ENCODE assay signal across 10 cellular contexts in the genomic region with DNA sequence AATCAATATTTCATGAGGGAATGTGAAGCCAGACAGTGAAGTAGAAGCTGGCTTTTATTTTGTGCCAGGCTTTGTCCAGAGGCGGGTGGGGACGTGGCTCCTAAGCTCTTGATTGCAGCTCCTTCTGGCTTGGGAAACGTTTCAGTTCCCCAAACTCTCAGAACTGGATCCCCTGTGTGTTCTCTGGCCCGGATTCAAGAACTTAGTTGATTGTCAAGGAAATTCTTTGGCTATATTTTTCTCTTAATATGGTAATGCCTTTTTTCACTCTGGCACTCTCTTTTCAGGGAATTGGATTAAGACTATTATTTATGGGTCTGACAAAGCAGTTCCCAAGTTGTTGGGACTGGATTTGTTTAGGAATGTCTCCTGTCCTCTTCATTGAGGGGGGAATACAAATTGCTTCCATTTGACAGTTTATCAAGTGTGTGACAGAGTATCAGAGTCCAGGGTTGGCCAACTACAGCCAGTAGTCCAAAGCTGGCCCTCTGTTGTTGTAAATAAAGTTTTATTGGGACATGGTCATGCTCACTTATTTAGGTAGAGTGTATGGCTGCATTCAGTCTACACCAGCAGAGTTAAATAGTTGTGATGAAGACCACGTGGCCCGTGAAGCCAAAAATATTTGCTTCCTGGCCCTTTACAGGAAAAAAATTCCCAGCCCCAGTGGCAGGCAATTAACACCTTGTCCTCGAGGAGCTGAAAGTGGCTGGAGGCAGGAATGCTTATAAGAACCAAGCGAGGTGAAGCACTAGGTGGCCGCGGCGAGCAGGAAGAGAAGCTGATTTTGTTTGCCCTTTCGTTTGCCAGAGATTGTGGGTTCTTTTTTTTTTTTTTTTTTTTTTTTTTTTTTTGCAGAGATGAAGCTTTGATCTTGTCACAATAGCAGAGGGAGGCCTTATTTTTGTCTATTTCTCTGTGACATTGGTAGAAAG. TPM values are rescaled to one million over a fixed set of nuclear protein-coding genes. Genes with fewer than 3 reads are reported as not detected.
A peak's percentile ranks its signal among the peaks of the same experiment; 100 is the strongest.
DNase-seq lines count a peak whose midpoint lies in the region; ATAC-seq, FAIRE-seq and TF ChIP-seq lines count a peak whose summit lies in the region.
"Had no signal": no experiment of that assay in that cellular context is flagged by ENCODE, and none has a peak within 500 bp of the region (broad histone marks: within the 10 kb centered on the region; RNA-seq: fewer than 3 reads in every experiment).

No MANE protein-coding gene starts in this region.

- H3K27me3 ChIP-seq in GM23338 (ENCODE audit: insufficient read depth), result no peaks in the 10 kb centered on the region
- H3K27me3 ChIP-seq in SK-N-SH (ENCODE audit: insufficient read depth), result no peaks in the 10 kb centered on the region
- H3K27me3 ChIP-seq in esophagus (ENCODE audit: control insufficient read depth in 1 of 2, insufficient read depth in 2 of 2, low read length in 2 of 2), result no peaks in the 10 kb centered on the region

- H3K36me3 ChIP-seq in GM23338 (ENCODE audit: insufficient read depth) (no peaks in the 10 kb centered on the region), SK-N-SH (replicated peaks in 1 of 2; ENCODE audit: control insufficient read depth in 1 of 2, insufficient read depth in 2 of 2, low read length in 1 of 2) (peaks cover 1 to 3% of the 10 kb centered on the region in 2 experiments), esophagus (ENCODE audit: control insufficient read depth in 2 of 2, insufficient read depth in 2 of 2, low read length in 1 of 2) (no peaks in the 10 kb centered on the region)

- no peak overlapping the region for H2AFZ ChIP-seq in GM23338
- no peak overlapping the region for H2AFZ ChIP-seq in SK-N-SH (ENCODE audit: low read depth)

- H3K36me3 Mint-ChIP-seq in GM23338 (ENCODE audit: low read depth), result no peaks in the 10 kb centered on the region

- H3K9me3 Mint-ChIP-seq in GM23338, result no peaks in the 10 kb centered on the region

- H3K79me2 ChIP-seq in GM23338 (replicated peaks; ENCODE audit: insufficient read depth), result no peaks in the 10 kb centered on the region
- no peaks in the 10 kb centered on the region; the same call in 1 of the 2 replicates for H3K79me2 ChIP-seq in SK-N-SH (ENCODE audit: insufficient read depth)

- peaks cover 6% of the 10 kb centered on the region for H3K4me1 Mint-ChIP-seq in GM23338

- H3K9me2 ChIP-seq in GM23338 (ENCODE audit: insufficient read depth), result no peaks in the 10 kb centered on the region
- H3K9me2 ChIP-seq in SK-N-SH, result no peaks in the 10 kb centered on the region

- ATAC-seq in GM23338, result peak; percentile 46
- ATAC-seq in sciatic nerve, result peak; percentile 31
- no peak for ATAC-seq in GM21717 (IDR thresholded peaks at IDR 0.05; ENCODE audit: unreplicated experiment)

- no peak for TF ChIP-seq RAD21 in SK-N-SH (IDR thresholded peaks at IDR 0.05; ENCODE audit: low read length)

- no peaks in the 10 kb centered on the region for H3K9me3 ChIP-seq in SK-N-SH
- no peaks in the 10 kb centered on the region for H3K9me3 ChIP-seq in esophagus (ENCODE audit: control insufficient read depth in 2 of 2, insufficient read depth in 1 of 2, low read depth in 1 of 2, low read length in 1 of 2)

- DNase-seq in GM23338 (ENCODE audit: low spot score), result peak; percentile 45
- no peak for DNase-seq in SK-N-SH
- DNase-seq in sciatic nerve (ENCODE audit: low spot score), result peak; percentile 56
- DNase-seq in frontal cortex (ENCODE audit: low spot score in 2 of 2), result no peak
- no peak for DNase-seq in NCI-H1092 treated with DMSO at 0.1 percent for 48 hours (lab: John Stamatoyannopoulos, UW)
- no peak for DNase-seq in activated gamma-delta T cell treated with Interleukin-2 at 50 U/mL for 16 hours
- DNase-seq: activated CD8-positive, alpha-beta memory T cell treated with anti-CD3 and anti-CD28 coated beads for 24 hours; NCI-H526 had no signal

- H3K9ac ChIP-seq in SK-N-SH, result no peak overlapping the region

- H3K27me3 Mint-ChIP-seq in GM23338 (ENCODE audit: insufficient read depth, low read depth, poor library complexity), result peaks cover 5% of the 10 kb centered on the region

- no peak overlapping the region for H3K27ac Mint-ChIP-seq in GM23338

- H4K20me1 ChIP-seq in GM23338 (replicated peaks; ENCODE audit: insufficient read depth) (no peaks in the 10 kb centered on the region), SK-N-SH (ENCODE audit: insufficient read depth) (no peaks in the 10 kb centered on the region)

- no peak overlapping the region for H3K4me3 Mint-ChIP-seq in GM23338

- WGBS in SK-N-SH (ENCODE audit: low lambda C conversion rate), result 87% methylated on average over 12 of the region's 12 CpGs
- 42 to 44% methylated on average over 12 of the region's 12 CpGs for WGBS in esophagus, 2 donors

- no peaks in the 10 kb centered on the region for H3F3A ChIP-seq in GM23338 (replicated peaks; ENCODE audit: low read depth)
- H3F3A ChIP-seq in SK-N-SH (replicated peaks; ENCODE audit: insufficient read depth), result peaks cover 15% of the 10 kb centered on the region

- no peak overlapping the region for H3K4me2 ChIP-seq in GM23338
- peak overlapping the region; percentile 61 for H3K4me2 ChIP-seq in SK-N-SH

- TF ChIP-seq EP300 in SK-N-SH (IDR thresholded peaks at IDR 0.05; ENCODE audit: borderline replicate concordance in 1 of 2, low read depth in 1 of 2, low read length in 1 of 2), result no peak

- CTCF ChIA-PET in SK-N-SH (lab: Yijun Ruan, JAX), result interaction anchor here (1.3 to 3.4 kb wide), 3 partner anchors 16 to 70 kb away, joined by 3 to 11 read pairs (median 9); no protein-coding TSS in a partner anchor

- 0 out of 2 replicates have a peak, but pooled peaks cover 4% of the 10 kb centered on the region for H3K4me1 ChIP-seq in GM23338 (ENCODE audit: insufficient read depth)
- H3K4me1 ChIP-seq in SK-N-SH (ENCODE audit: control insufficient read depth in 1 of 2, insufficient read depth in 2 of 2, low read depth in 1 of 2, low read length in 1 of 2), result peaks cover 0 to 18% of the 10 kb centered on the region in 2 experiments; a peak in 2 of 4 replicates
- peaks cover 0 to 12% of the 10 kb centered on the region in 2 donors for H3K4me1 ChIP-seq in esophagus (ENCODE audit: control insufficient read depth in 2 of 2, insufficient read depth in 2 of 2, low read length in 1 of 2)

- H3K27ac ChIP-seq in GM23338 (ENCODE audit: low read depth), result no peak overlapping the region
- H3K27ac ChIP-seq in SK-N-SH (ENCODE audit: low read depth in 2 of 2, low read length in 1 of 2), result peak overlapping the region in 1 of 2 experiments; percentile 83; a peak in 3 of 4 replicates
- peak overlapping the region; percentile 19 to 45 for H3K27ac ChIP-seq in esophagus (ENCODE audit: low read depth in 2 of 2, low read length in 1 of 2)

- FAIRE-seq in frontal cortex (lab: Jason Lieb, UNC), result no peak

- TF ChIP-seq CTCF in GM23338 (conservative IDR thresholded peaks at IDR 0.05; ENCODE audit: low read depth in 2 of 2), result peak in 1 of 2 experiments; percentile 21; a peak in 2 of 4 replicates
- TF ChIP-seq CTCF in SK-N-SH (IDR thresholded peaks at IDR 0.05), result no peak

- POLR2A ChIA-PET in SK-N-SH (lab: Yijun Ruan, JAX), result no interaction called here

- H3K4me3 ChIP-seq in GM23338 (no peak overlapping the region), SK-N-SH (ENCODE audit: low read depth in 2 of 2, low read length in 1 of 2) (no peak overlapping the region), esophagus (ENCODE audit: low read depth in 1 of 2, low read length in 2 of 2) (no peak overlapping the region)

- intact Hi-C loops in sciatic nerve (cut with DNase I), result no loop called here

TF ChIP-seq in SK-N-SH, 30 proteins besides CTCF, POLR2A, EP300 and RAD21 (continues in another document):
- TF ChIP-seq RCOR1 (IDR thresholded peaks at IDR 0.05; ENCODE audit: low read length) (no peak), GATA2 (CRISPR knock-in tag; IDR thresholded peaks at IDR 0.05) (no peak), SMC3 (IDR thresholded peaks at IDR 0.05; ENCODE audit: low read depth, low read length) (no peak), JUND (IDR thresholded peaks at IDR 0.05) (no peak), GABPA (IDR thresholded peaks at IDR 0.05; ENCODE audit: low read depth) (no peak)
- TF ChIP-seq, protein P1, sequence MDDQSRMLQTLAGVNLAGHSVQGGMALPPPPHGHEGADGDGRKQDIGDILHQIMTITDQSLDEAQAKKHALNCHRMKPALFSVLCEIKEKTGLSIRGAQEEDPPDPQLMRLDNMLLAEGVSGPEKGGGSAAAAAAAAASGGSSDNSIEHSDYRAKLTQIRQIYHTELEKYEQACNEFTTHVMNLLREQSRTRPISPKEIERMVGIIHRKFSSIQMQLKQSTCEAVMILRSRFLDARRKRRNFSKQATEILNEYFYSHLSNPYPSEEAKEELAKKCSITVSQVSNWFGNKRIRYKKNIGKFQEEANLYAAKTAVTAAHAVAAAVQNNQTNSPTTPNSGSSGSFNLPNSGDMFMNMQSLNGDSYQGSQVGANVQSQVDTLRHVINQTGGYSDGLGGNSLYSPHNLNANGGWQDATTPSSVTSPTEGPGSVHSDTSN (IDR thresholded peaks at IDR 0.05), result no peak

RNA-seq across cellular contexts. Expression of a gene that starts 34.3 kb away (rescaled TPM):
- total RNA-seq in GM23338 (2014; rRNA removed; shearing (Covaris generic)), result 16.1 and 16.5 TPM in 2 replicates
- polyA plus RNA-seq in GM23338 (2016; fragmentation: Nextera tagmentation; extraction: Ambion mirVana) (8.1 and 12.2 TPM in 2 replicates), SK-N-SH (2012; rRNA removed) (291 and 339 TPM in 2 replicates), esophagus (10 to 100 TPM; 11.7 to 19.5 TPM)
- polyA plus RNA-seq in SK-N-SH (2012; cell fraction: cytosol; rRNA removed), result 289 and 306 TPM in 2 replicates
- polyA plus RNA-seq in SK-N-SH (2012; cell fraction: nucleus; rRNA removed), result 141 and 235 TPM in 2 replicates
- total RNA-seq in sciatic nerve (123 TPM), frontal cortex (41.2 TPM)

RNA-seq across cellular contexts. Expression of a gene that starts 41.2 kb away (rescaled TPM):
- not detected in 2 replicates for total RNA-seq in GM23338 (2014; rRNA removed; shearing (Covaris generic))
- not detected in 2 replicates for polyA plus RNA-seq in GM23338 (2016; fragmentation: Nextera tagmentation; extraction: Ambion mirVana)
- polyA plus RNA-seq in SK-N-SH (2012; rRNA removed), result not detected in 2 replicates
- polyA plus RNA-seq in SK-N-SH (2012; cell fraction: cytosol; rRNA removed), result 0.04 TPM in 1 of 2 replicates, not detected in the other
- polyA plus RNA-seq in SK-N-SH (2012; cell fraction: nucleus; rRNA removed), result not detected in 2 replicates
- polyA plus RNA-seq in esophagus, result not detected
- total RNA-seq in sciatic nerve, result not detected
- total RNA-seq in frontal cortex, result not detected

Comparison
In these comparisons a context has a peak if more than half of its experiments do, and no peak if none do; other contexts are left out.
1. DNase-seq: peak in GM23338 (single experiment) and sciatic nerve (single experiment); none in SK-N-SH (single experiment), frontal cortex (0 of 2), NCI-H1092 treated with DMSO at 0.1 percent for 48 hours (single experiment) and activated gamma-delta T cell treated with Interleukin-2 at 50 U/mL for 16 hours (single experiment).